Comparison of ENCODE assay signal across 31 cellular contexts in the genomic region with DNA sequence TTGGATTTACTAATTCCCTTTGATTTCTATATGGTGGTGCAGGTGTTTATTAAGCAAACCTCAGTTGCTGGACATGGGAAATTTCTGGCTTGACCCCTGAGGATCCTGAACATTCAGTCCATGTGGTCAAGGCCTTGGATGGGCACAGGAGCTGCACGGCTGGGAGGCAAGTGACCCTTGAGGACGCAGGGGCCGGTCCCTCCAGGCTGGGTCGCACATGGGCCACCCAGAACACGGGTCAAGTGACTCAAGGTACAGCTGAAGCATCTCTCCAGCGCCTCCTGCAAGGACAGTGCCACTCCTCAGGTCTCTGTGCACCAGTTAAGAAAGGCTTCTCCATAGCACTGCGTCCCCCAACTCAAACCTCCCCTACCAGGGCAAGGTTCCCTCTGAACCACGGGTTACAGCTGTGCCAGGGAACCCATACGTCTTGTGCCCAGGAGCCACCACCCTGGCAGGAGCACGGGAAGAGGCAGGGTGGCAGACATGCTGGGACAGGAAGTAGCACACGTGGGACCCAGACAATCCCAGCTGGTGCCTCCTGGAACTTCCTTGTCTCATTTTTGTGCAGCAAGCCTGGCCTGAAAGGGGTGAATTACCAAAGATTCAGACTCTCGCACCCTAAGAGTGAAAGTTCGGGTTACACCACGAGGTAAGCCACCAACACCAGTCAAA.
"Had no signal": no experiment of that assay in that cellular context is flagged by ENCODE, and none has a peak within 500 bp of the region (broad histone marks: within the 10 kb centered on the region; RNA-seq: fewer than 3 reads in every experiment).

No MANE protein-coding gene starts in this region.

- H3K36me3 Mint-ChIP-seq: activated naive CD4-positive, alpha-beta T cell treated with anti-CD3 and anti-CD28 coated beads, Interleukin-2, amount 10 ng/mL, durations not matched to agents 7 days and 5 days; mesothelial cell of epicardium had no signal

- H3K4me1 Mint-ChIP-seq: activated CD4-positive, alpha-beta T cell treated with anti-CD3 and anti-CD28 coated beads for 36 hours; activated naive CD4-positive, alpha-beta T cell treated with anti-CD3 and anti-CD28 coated beads, Interleukin-2, amount 10 ng/mL, durations not matched to agents 7 days and 5 days; immature natural killer cell; mesothelial cell of epicardium; T-cell had no signal

- H3K27me3 Mint-ChIP-seq: activated CD4-positive, alpha-beta T cell treated with anti-CD3 and anti-CD28 coated beads for 36 hours; activated naive CD4-positive, alpha-beta T cell treated with anti-CD3 and anti-CD28 coated beads, Interleukin-2, amount 10 ng/mL, durations not matched to agents 7 days and 5 days; activated T-cell treated with anti-CD3 and anti-CD28 coated beads, Interleukin-2, amount 50 U/mL, for 24 hours; naive B cell; T-cell had no signal

- H3K4me3 ChIP-seq: heart left ventricle, left ventricle myocardium inferior, pancreas, prostate gland, sigmoid colon, smooth muscle cell, suprapubic skin, tibial artery had no signal

- H3K9me3 ChIP-seq: pancreas, prostate gland, suprapubic skin had no signal

- H3K4me1 ChIP-seq: foreskin keratinocyte, heart left ventricle, left ventricle myocardium inferior, pancreas, prostate gland, sigmoid colon, suprapubic skin, tibial artery had no signal

- H3K27me3 ChIP-seq: brain microvascular endothelial cell, foreskin keratinocyte, heart left ventricle, pancreas, sigmoid colon, suprapubic skin, tibial artery had no signal

- H3K27ac Mint-ChIP-seq: activated CD4-positive, alpha-beta T cell treated with anti-CD3 and anti-CD28 coated beads for 36 hours; activated CD8-positive, alpha-beta T cell treated with anti-CD3 and anti-CD28 coated beads, Interleukin-2, amount 10 ng/mL, durations not matched to agents 7 days and 5 days; activated naive CD4-positive, alpha-beta T cell treated with anti-CD3 and anti-CD28 coated beads, Interleukin-2, amount 10 ng/mL, durations not matched to agents 7 days and 5 days; activated T-cell treated with anti-CD3 and anti-CD28 coated beads, Interleukin-2, amount 50 U/mL, for 24 hours; effector memory CD8-positive, alpha-beta T cell; immature natural killer cell; mesothelial cell of epicardium; naive B cell; T-cell had no signal

- H3K36me3 ChIP-seq: brain microvascular endothelial cell, heart left ventricle, left ventricle myocardium inferior, pancreas, prostate gland, sigmoid colon, suprapubic skin, tibial artery had no signal

- ATAC-seq: activated CD4-positive, alpha-beta T cell treated with anti-CD3 and anti-CD28 coated beads for 36 hours; activated CD8-positive, alpha-beta T cell treated with anti-CD3 and anti-CD28 coated beads, Interleukin-2, amount 10 ng/mL, durations not matched to agents 7 days and 5 days; effector memory CD8-positive, alpha-beta T cell; foreskin keratinocyte; heart left ventricle; T-cell had no signal

- H3K27ac ChIP-seq: brain microvascular endothelial cell, foreskin keratinocyte, heart left ventricle, left ventricle myocardium inferior, pancreas, prostate gland, sigmoid colon, suprapubic skin, tibial artery had no signal

- H3K9me3 Mint-ChIP-seq: activated naive CD4-positive, alpha-beta T cell treated with anti-CD3 and anti-CD28 coated beads, Interleukin-2, amount 10 ng/mL, durations not matched to agents 7 days and 5 days; effector memory CD8-positive, alpha-beta T cell had no signal

- DNase-seq: activated CD4-positive, alpha-beta T cell treated with anti-CD3 and anti-CD28 coated beads for 36 hours; activated CD4-positive, CD25-positive, alpha-beta regulatory T cell; activated CD8-positive, alpha-beta T cell treated with anti-CD3 and anti-CD28 coated beads, Interleukin-2, amount 10 ng/mL, durations not matched to agents 7 days and 5 days; activated gamma-delta T cell; activated naive CD4-positive, alpha-beta T cell treated with anti-CD3 and anti-CD28 coated beads, Interleukin-2, amount 10 ng/mL, durations not matched to agents 7 days and 5 days; activated T-cell treated with anti-CD3 and anti-CD28 coated beads, Interleukin-2, amount 50 U/mL, for 24 hours; amniotic stem cell; brain microvascular endothelial cell; caudate nucleus; cortex of kidney; effector memory CD8-positive, alpha-beta T cell; foreskin keratinocyte; hypothalamus; immature natural killer cell; left ventricle myocardium inferior; mammary epithelial cell; naive B cell; nucleus accumbens; retina; sigmoid colon; stimulated activated CD4-positive, alpha-beta T cell treated with anti-CD3 and anti-CD28 coated beads, Interleukin-15, amount 100 ng/mL, for 24 hours; stimulated activated CD4-positive, alpha-beta T cell treated with anti-CD3 and anti-CD28 coated beads, Interleukin-2, amount 100 ng/mL, for 24 hours; stimulated activated naive CD4-positive, alpha-beta T cell; T-cell; tibial artery had no signal

- H3K4me3 Mint-ChIP-seq: activated CD4-positive, alpha-beta T cell treated with anti-CD3 and anti-CD28 coated beads for 36 hours; activated CD8-positive, alpha-beta T cell treated with anti-CD3 and anti-CD28 coated beads, Interleukin-2, amount 10 ng/mL, durations not matched to agents 7 days and 5 days; activated naive CD4-positive, alpha-beta T cell treated with anti-CD3 and anti-CD28 coated beads, Interleukin-2, amount 10 ng/mL, durations not matched to agents 7 days and 5 days; activated T-cell treated with anti-CD3 and anti-CD28 coated beads, Interleukin-2, amount 50 U/mL, for 24 hours; effector memory CD8-positive, alpha-beta T cell; immature natural killer cell; mesothelial cell of epicardium; naive B cell; T-cell had no signal
